ENCODE assay signal across 21 cellular contexts in genomic region chr11:111812211-111812610, GRCh38.
"Had no signal": no experiment of that assay in that cellular context is flagged by ENCODE, and none has a peak within 500 bp of the region (broad histone marks: within the 10 kb centered on the region; RNA-seq: fewer than 3 reads in every experiment).

No MANE protein-coding gene starts in this region.

- DNase-seq: Karpas-422, KG1, MG63, NCI-H1092, NCI-H1436, NCI-H187, NCI-H2029, NCI-H2081 treated with DMSO at 0.1 percent for 48 hours, NCI-H2171, NCI-H226, NCI-H446, NCI-H510A, NCI-H524 treated with DMSO at 0.1 percent for 48 hours, NCI-H774, Right ventricle myocardium superior, RPMI8226, SIG-M5 had no signal

- H3K9me3 ChIP-seq: MG63, SJSA1 had no signal

- H3K27ac ChIP-seq: HL-60, SJSA1, SK-N-MC had no signal

- FAIRE-seq: RCC 7860 had no signal

- H3K4me3 ChIP-seq: MG63, SJSA1, SK-N-MC had no signal

- H3K4me1 ChIP-seq: SJSA1 had no signal

- H3K27me3 ChIP-seq: MG63, SJSA1 had no signal

- H3K36me3 ChIP-seq: SJSA1 had no signal
